ENCODE assay signal across 8 cellular contexts in genomic region chr6:37136821-37137200, GRCh38. TPM values are rescaled to one million over a fixed set of nuclear protein-coding genes. Genes with fewer than 3 reads are reported as not detected.
A peak's percentile ranks its signal among the peaks of the same experiment; 100 is the strongest.
DNase-seq lines count a peak whose midpoint lies in the region; ATAC-seq and TF ChIP-seq lines count a peak whose summit lies in the region.
"Had no signal": no experiment of that assay in that cellular context is flagged by ENCODE, and none has a peak within 500 bp of the region (broad histone marks: within the 10 kb centered on the region; RNA-seq: fewer than 3 reads in every experiment).

No MANE protein-coding gene starts in this region.

- H3K4me1 ChIP-seq in HUES48 (ENCODE audit: control insufficient read depth, insufficient read depth, low read length) = peaks cover 54% of the 10 kb centered on the region
- peaks cover 59% of the 10 kb centered on the region for H3K4me1 ChIP-seq in iPS-18a (ENCODE audit: control insufficient read depth, low read depth, low read length)
- H3K4me1 ChIP-seq in spleen = peaks cover 0 to 45% (median 20%) of the 10 kb centered on the region in 6 donors

- H3K27me3 ChIP-seq in HUES48 (ENCODE audit: control insufficient read depth, insufficient read depth, low read length) (no peaks in the 10 kb centered on the region), iPS-18a (ENCODE audit: control insufficient read depth, insufficient read depth, low read length) (no peaks in the 10 kb centered on the region), spleen (replicated peaks in 1 of 7) (no peaks in the 10 kb centered on the region)

- peaks cover 59% of the 10 kb centered on the region for H3K4me1 Mint-ChIP-seq in activated CD4-positive, alpha-beta memory T cell treated with anti-CD3 and anti-CD28 coated beads, Interleukin-2, amount 10 ng/mL, durations not matched to agents 7 days and 5 days

- CTCF ChIA-PET in activated CD4-positive, alpha-beta memory T cell treated with anti-CD3 and anti-CD28 coated beads, Interleukin-2, amount 10 ng/mL, durations not matched to agents 7 days and 5 days (lab: Charles Lee) = interaction anchor here (0.6 to 5.8 kb wide), 5 partner anchors 27 to 119 kb away, joined by 3 to 17 read pairs (median 4); no protein-coding TSS in a partner anchor

- POLR2A ChIA-PET in activated CD4-positive, alpha-beta memory T cell treated with anti-CD3 and anti-CD28 coated beads, Interleukin-2, amount 10 ng/mL, durations not matched to agents 7 days and 5 days (lab: Charles Lee) = interaction anchor here (0.6 to 6.6 kb wide), 7 partner anchors 22 to 118 kb away, joined by 3 to 90 read pairs (median 5); partner anchors contain the start of gene PIM1

- no peaks in the 10 kb centered on the region for H3K9me3 Mint-ChIP-seq in activated CD4-positive, alpha-beta memory T cell treated with anti-CD3 and anti-CD28 coated beads, Interleukin-2, amount 10 ng/mL, durations not matched to agents 7 days and 5 days

- no peak for TF ChIP-seq POLR2A in spleen (IDR thresholded peaks at IDR 0.05)

- no peaks in the 10 kb centered on the region for H3K9me3 ChIP-seq in HUES48 (ENCODE audit: control insufficient read depth, insufficient read depth, low read length)
- no peaks in the 10 kb centered on the region for H3K9me3 ChIP-seq in iPS-18a (ENCODE audit: control insufficient read depth, low read depth, low read length)
- H3K9me3 ChIP-seq in spleen = no peaks in the 10 kb centered on the region

- H3K36me3 Mint-ChIP-seq in activated CD4-positive, alpha-beta memory T cell treated with anti-CD3 and anti-CD28 coated beads, Interleukin-2, amount 10 ng/mL, durations not matched to agents 7 days and 5 days (ENCODE audit: low read depth) = no peaks in the 10 kb centered on the region

- TF ChIP-seq CTCF in spleen (IDR thresholded peaks at IDR 0.05 in 8 of 11, conservative IDR thresholded peaks at IDR 0.05 in 3 of 11) = no peak

- peak overlapping the region; percentile 51 for H3K4me3 Mint-ChIP-seq in activated CD4-positive, alpha-beta memory T cell treated with anti-CD3 and anti-CD28 coated beads, Interleukin-2, amount 10 ng/mL, durations not matched to agents 7 days and 5 days

- H3K36me3 ChIP-seq in HUES48 (ENCODE audit: control insufficient read depth, insufficient read depth, low read length) (peaks cover 9% of the 10 kb centered on the region; the same call in 1 of the 2 replicates), iPS-18a (ENCODE audit: control insufficient read depth, low read depth, low read length) (no peaks in the 10 kb centered on the region), spleen (no peaks in the 10 kb centered on the region)

- no peak for ATAC-seq in HG02884 (IDR thresholded peaks at IDR 0.05; ENCODE audit: unreplicated experiment)

- 74 to 89% (median 84%) methylated on average over 7 of the region's 7 CpGs for WGBS in spleen, 5 donors

- H3K27ac ChIP-seq in HUES48 (ENCODE audit: low read depth, low read length) = peak overlapping the region; percentile 100
- H3K27ac ChIP-seq in iPS-18a (ENCODE audit: low read length) = peak overlapping the region; percentile 99
- peak overlapping the region in 5 of 8 donors; percentile 9 to 51 (median 21) for H3K27ac ChIP-seq in spleen

- peak overlapping the region; percentile 72 for H3K27ac Mint-ChIP-seq in activated CD4-positive, alpha-beta memory T cell treated with anti-CD3 and anti-CD28 coated beads, Interleukin-2, amount 10 ng/mL, durations not matched to agents 7 days and 5 days

- H3K9ac ChIP-seq in HUES48 (ENCODE audit: low read depth, low read length) (peak overlapping the region; percentile 98), iPS-18a (ENCODE audit: low read length) (peak overlapping the region; percentile 99)

- H3K27me3 Mint-ChIP-seq in activated CD4-positive, alpha-beta memory T cell treated with anti-CD3 and anti-CD28 coated beads, Interleukin-2, amount 10 ng/mL, durations not matched to agents 7 days and 5 days = no peaks in the 10 kb centered on the region

- peak overlapping the region; percentile 88 for H3K4me3 ChIP-seq in HUES48 (ENCODE audit: low read depth, low read length)
- peak overlapping the region; percentile 86 for H3K4me3 ChIP-seq in iPS-18a (ENCODE audit: low read length)
- no peak overlapping the region for H3K4me3 ChIP-seq in spleen

- DNase-seq in activated CD4-positive, alpha-beta memory T cell treated with anti-CD3 and anti-CD28 coated beads, Interleukin-2, amount 10 ng/mL, durations not matched to agents 7 days and 5 days = no peak
- DNase-seq in spleen (no peak), UCSD-AML1 (lab: John Stamatoyannopoulos, UW; ENCODE audit: unreplicated experiment) (no peak), NCI-H748 (lab: John Stamatoyannopoulos, UW; ENCODE audit: unreplicated experiment) (no peak)
- DNase-seq: cerebellar nuclear complex had no signal

- intact Hi-C loops in spleen (cut with DNase I; ENCODE audit: low total_unique reads) = no loop called here

RNA-seq across cellular contexts. Expression of gene PIM1, which starts 33.1 kb away (rescaled TPM):
- total RNA-seq in activated CD4-positive, alpha-beta memory T cell treated with anti-CD3 and anti-CD28 coated beads, Interleukin-2, amount 10 ng/mL, durations not matched to agents 7 days and 5 days = 100 to 1,000 TPM; 497 to 505 TPM
- 100 to 1,000 TPM in 3 of 7 donors, 10 to 100 TPM in 4; 34.8 to 176 (median 91.5) TPM for total RNA-seq in spleen
- 10 to 100 TPM; 22.1 to 37.3 (median 22.3) TPM for polyA plus RNA-seq in spleen

Comparison
In these comparisons a context has a peak if more than half of its experiments do, and no peak if none do; other contexts are left out.
1. H3K27ac ChIP-seq: peak in every context shown above with its lines; median percentile 100 in HUES48; 99 in iPS-18a; 21 in spleen.
2. H3K4me3 ChIP-seq: peak in HUES48 (single experiment) and iPS-18a (single experiment); none in spleen (0 of 8).